20 cellular contexts compared by ENCODE assay signal in genomic region chr21:31203371-31204054, GRCh38.
DNase-seq lines count a peak whose midpoint lies in the region; ATAC-seq and TF ChIP-seq lines count a peak whose summit lies in the region.
"Had no signal": no experiment of that assay in that cellular context is flagged by ENCODE, and none has a peak within 500 bp of the region (broad histone marks: within the 10 kb centered on the region; RNA-seq: fewer than 3 reads in every experiment).

No MANE protein-coding gene starts in this region.

- in situ Hi-C loops in astrocyte of the spinal cord (cut with HindIII; ENCODE audit: low sequenced_read_pairs) = no loop called here

- POLR2A ChIA-PET in HEK293T (lab: Yijun Ruan, JAX) = no interaction called here

- ATAC-seq in HG02970 (IDR thresholded peaks at IDR 0.05; ENCODE audit: low FRiP score, unreplicated experiment) = no peak
- no peak for ATAC-seq in HG03460 (IDR thresholded peaks at IDR 0.05; ENCODE audit: unreplicated experiment)
- ATAC-seq: CD8-positive, alpha-beta T cell; effector memory CD8-positive, alpha-beta T cell; foreskin keratinocyte; left lung; right lobe of liver had no signal

- DNase-seq in A172 (ENCODE audit: low spot score) (peak; percentile 38), HEK293T (ENCODE audit: extremely low spot score) (no peak), astrocyte of the spinal cord (ENCODE audit: low read depth, low spot score) (peak; percentile 82), foreskin melanocyte (peak; percentile 25), NOMO-1 treated with dmso at 0.1 percent for 144 hours (lab: John Stamatoyannopoulos, UW; ENCODE audit: unreplicated experiment) (no peak), D341Med (ENCODE audit: low spot score) (no peak)
- DNase-seq: activated CD4-positive, alpha-beta memory T cell treated with anti-CD3 and anti-CD28 coated beads for 36 hours; activated naive CD4-positive, alpha-beta T cell treated with anti-CD3 and anti-CD28 coated beads, Interleukin-2, amount 50 U/mL, for 16 hours; activated T-cell treated with anti-CD3 and anti-CD28 coated beads, Interleukin-2, amount 50 U/mL, for 1 hour; CD8-positive, alpha-beta T cell; effector memory CD8-positive, alpha-beta T cell; foreskin keratinocyte; left lung; NCI-H774; nucleus accumbens; right lobe of liver had no signal

- peak; percentile 7 for TF ChIP-seq CTCF in astrocyte of the spinal cord (IDR thresholded peaks at IDR 0.05; ENCODE audit: low read depth, low read length)

- CTCF ChIA-PET in HEK293T (lab: Yijun Ruan, JAX) = no interaction called here

- no peak overlapping the region for H3K4me3 ChIP-seq in astrocyte of the spinal cord (ENCODE audit: low read depth, low read length)
- H3K4me3 ChIP-seq: cardiac muscle cell, left lung, right lobe of liver, vagina had no signal

TF ChIP-seq in HEK293T, 16 proteins besides CTCF, POLR2A, EP300 and RAD21:
- TF ChIP-seq PKNOX1 (IDR thresholded peaks at IDR 0.05) = peak; percentile 12; the same call in 1 of the 2 replicates
- TF ChIP-seq ELF4 (IDR thresholded peaks at IDR 0.05) = no peak

Comparison
In these comparisons a context has a peak if more than half of its experiments do, and no peak if none do; other contexts are left out.
1. DNase-seq: peak in A172 (single experiment), astrocyte of the spinal cord (single experiment) and foreskin melanocyte (single experiment); none in HEK293T (single experiment), NOMO-1 treated with dmso at 0.1 percent for 144 hours (single experiment) and D341Med (single experiment).